ENCODE assay signal across 8 cellular contexts in the genomic region with DNA sequence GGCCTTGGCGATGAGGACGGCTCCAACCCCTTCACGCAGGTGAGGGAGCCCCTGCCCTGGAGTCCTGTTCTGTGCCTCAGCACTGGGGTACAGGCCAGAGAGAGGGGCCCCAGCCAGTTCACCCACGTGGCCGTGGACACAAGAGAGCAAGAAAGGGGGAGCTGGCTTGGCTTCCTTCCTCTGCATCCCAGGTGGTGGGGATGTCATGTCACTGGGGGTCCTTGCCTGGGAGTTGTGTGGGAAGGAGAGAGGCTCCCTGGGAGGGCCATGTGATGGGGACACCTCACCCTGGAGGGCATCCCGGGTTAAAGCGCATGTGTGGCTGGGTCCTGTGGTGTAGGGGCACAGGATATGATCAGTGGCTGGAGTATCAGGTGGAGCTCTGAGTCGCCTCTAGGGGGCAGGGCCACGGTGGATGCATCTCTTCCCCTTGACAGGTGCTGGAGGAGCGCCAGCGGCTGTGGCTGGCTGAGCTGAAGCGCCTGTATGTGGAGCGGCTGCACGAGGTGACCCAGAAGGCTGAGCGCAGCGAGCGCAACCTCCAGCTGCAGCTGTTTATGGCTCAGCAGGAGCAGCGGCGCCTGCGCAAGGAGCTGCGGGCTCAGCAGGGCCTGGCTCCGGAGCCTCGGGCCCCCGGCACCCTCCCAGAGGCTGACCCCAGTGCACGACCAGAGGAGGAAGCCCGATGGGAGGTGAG. TPM values are rescaled to one million over a fixed set of nuclear protein-coding genes. Genes with fewer than 3 reads are reported as not detected.
DNase-seq lines count a peak whose midpoint lies in the region; ATAC-seq and TF ChIP-seq lines count a peak whose summit lies in the region.

No MANE protein-coding gene starts in this region.

- intact Hi-C loops in Caco-2 (cut with micrococcal nuclease; ENCODE audit: unreplicated experiment) (loop anchor here (1.0 kb wide), 1 partner anchor 25 kb away; no protein-coding TSS in a partner anchor), natural killer cell (cut with micrococcal nuclease) (no loop called here)

- H3K9me3 ChIP-seq in Caco-2, result no peaks in the 10 kb centered on the region
- no peaks in the 10 kb centered on the region for H3K9me3 ChIP-seq in stomach smooth muscle (ENCODE audit: control insufficient read depth in 2 of 2, low read length in 2 of 2)

- no peaks in the 10 kb centered on the region for H3K4me1 Mint-ChIP-seq in Caco-2 (ENCODE audit: low read depth, unreplicated experiment)
- peaks cover 21% of the 10 kb centered on the region for H3K4me1 Mint-ChIP-seq in activated CD4-positive, alpha-beta memory T cell treated with anti-CD3 and anti-CD28 coated beads, Interleukin-2, amount 10 ng/mL, durations not matched to agents 7 days and 5 days
- H3K4me1 Mint-ChIP-seq in effector memory CD8-positive, alpha-beta T cell (ENCODE audit: low read depth in 2 of 2), result peaks cover 18 to 28% of the 10 kb centered on the region in 2 donors
- peaks cover 11 to 33% of the 10 kb centered on the region in 2 donors for H3K4me1 Mint-ChIP-seq in natural killer cell

- no peak overlapping the region for H3K27ac ChIP-seq in stomach smooth muscle (ENCODE audit: low read length)

- H3K4me3 Mint-ChIP-seq in Caco-2 (ENCODE audit: unreplicated experiment) (no peak overlapping the region), natural killer cell (peak overlapping the region; percentile 25)
- H3K4me3 Mint-ChIP-seq in activated CD4-positive, alpha-beta memory T cell treated with anti-CD3 and anti-CD28 coated beads, Interleukin-2, amount 10 ng/mL, durations not matched to agents 7 days and 5 days, result no peak overlapping the region
- H3K4me3 Mint-ChIP-seq in effector memory CD8-positive, alpha-beta T cell, result peak overlapping the region; percentile 10 to 48

- H3K27me3 Mint-ChIP-seq in Caco-2 (ENCODE audit: insufficient read depth, unreplicated experiment) (no peaks in the 10 kb centered on the region), natural killer cell (ENCODE audit: low read depth in 2 of 2) (peaks cover 5 to 24% of the 10 kb centered on the region in 2 donors)
- H3K27me3 Mint-ChIP-seq in activated CD4-positive, alpha-beta memory T cell treated with anti-CD3 and anti-CD28 coated beads, Interleukin-2, amount 10 ng/mL, durations not matched to agents 7 days and 5 days, result peaks cover 9% of the 10 kb centered on the region
- no peaks in the 10 kb centered on the region for H3K27me3 Mint-ChIP-seq in effector memory CD8-positive, alpha-beta T cell

- CTCF ChIA-PET in Caco-2 (lab: Charles Lee), result interaction anchor here (0.8 to 2.0 kb wide), 8 partner anchors 10 to 45 kb away, joined by 3 to 15 read pairs (median 6); a partner anchor contains a TSS
- CTCF ChIA-PET in activated CD4-positive, alpha-beta memory T cell treated with anti-CD3 and anti-CD28 coated beads, Interleukin-2, amount 10 ng/mL, durations not matched to agents 7 days and 5 days (lab: Charles Lee), result interaction anchor here (0.5 to 4.1 kb wide), 27 partner anchors 8 to 114 kb away, joined by 3 to 35 read pairs (median 5); a partner anchor contains a TSS

- H3K4me1 ChIP-seq in Caco-2 (peaks cover 12% of the 10 kb centered on the region), stomach smooth muscle (ENCODE audit: control insufficient read depth, insufficient read depth, low read length) (peaks cover 21% of the 10 kb centered on the region)

- no TSS peak for BruUV-seq in Caco-2 (replicated peaks; lab: Mats Ljungman, UMichigan)

- ATAC-seq in GM19455 (IDR thresholded peaks at IDR 0.05; ENCODE audit: unreplicated experiment) (peak; percentile 62), HG03521 (IDR thresholded peaks at IDR 0.05; ENCODE audit: unreplicated experiment) (peak; percentile 76), natural killer cell (peak; percentile 36 to 51 (median 43))
- ATAC-seq in effector memory CD8-positive, alpha-beta T cell (replicated peaks), result peak; percentile 45

- H3K36me3 ChIP-seq in Caco-2 (ENCODE audit: control insufficient read depth, insufficient read depth, low read length) (no peaks in the 10 kb centered on the region), stomach smooth muscle (ENCODE audit: control insufficient read depth in 2 of 2, insufficient read depth in 2 of 2, low read length in 2 of 2) (no peaks in the 10 kb centered on the region)

- no peak overlapping the region for H3K4me3 ChIP-seq in Caco-2 (ENCODE audit: low read depth, low read length)
- peak overlapping the region; percentile 70 to 73 for H3K4me3 ChIP-seq in stomach smooth muscle (ENCODE audit: low read length in 2 of 2)

- DNase-seq in Caco-2, result peak; percentile 56 to 57
- DNase-seq in NCI-H774 (lab: John Stamatoyannopoulos, UW), result peak; percentile 93
- peak; percentile 86 for DNase-seq in activated CD4-positive, alpha-beta memory T cell treated with anti-CD3 and anti-CD28 coated beads, Interleukin-2, amount 10 ng/mL, durations not matched to agents 7 days and 5 days
- peak; percentile 55 to 74 (median 74) for DNase-seq in effector memory CD8-positive, alpha-beta T cell
- peak; percentile 54 for DNase-seq in natural killer cell

- H3K9me3 Mint-ChIP-seq in Caco-2 (ENCODE audit: unreplicated experiment), result no peaks in the 10 kb centered on the region
- H3K9me3 Mint-ChIP-seq in activated CD4-positive, alpha-beta memory T cell treated with anti-CD3 and anti-CD28 coated beads, Interleukin-2, amount 10 ng/mL, durations not matched to agents 7 days and 5 days, result no peaks in the 10 kb centered on the region
- H3K9me3 Mint-ChIP-seq in effector memory CD8-positive, alpha-beta T cell, result no peaks in the 10 kb centered on the region
- no peaks in the 10 kb centered on the region for H3K9me3 Mint-ChIP-seq in natural killer cell

- POLR2A ChIA-PET in Caco-2 (lab: Charles Lee), result interaction anchor here (0.6 kb wide), 1 partner anchor 10 kb away, joined by 3 read pairs; no protein-coding TSS in a partner anchor
- POLR2A ChIA-PET in activated CD4-positive, alpha-beta memory T cell treated with anti-CD3 and anti-CD28 coated beads, Interleukin-2, amount 10 ng/mL, durations not matched to agents 7 days and 5 days (lab: Charles Lee), result interaction anchor here (0.6 to 3.2 kb wide), 5 partner anchors 11 to 417 kb away, joined by 3 to 24 read pairs (median 7); a partner anchor contains a TSS

- TF ChIP-seq CTCF in Caco-2 (IDR thresholded peaks at IDR 0.05; ENCODE audit: insufficient read depth in 1 of 2, low read depth in 1 of 2, low read length in 1 of 2, severe bottlenecking in 1 of 2, unreplicated experiment in 1 of 2) (peak; percentile 24 to 47), natural killer cell (IDR thresholded peaks at IDR 0.05) (peak; percentile 68)

- no peaks in the 10 kb centered on the region for H3K27me3 ChIP-seq in Caco-2 (replicated peaks; ENCODE audit: control insufficient read depth, insufficient read depth, low read length)
- peaks cover 3 to 12% of the 10 kb centered on the region in 2 donors for H3K27me3 ChIP-seq in stomach smooth muscle (ENCODE audit: control insufficient read depth in 1 of 2, insufficient read depth in 2 of 2, low read length in 2 of 2)

- H3K36me3 Mint-ChIP-seq in Caco-2 (ENCODE audit: insufficient read depth, unreplicated experiment), result peaks cover 11% of the 10 kb centered on the region
- H3K36me3 Mint-ChIP-seq in activated CD4-positive, alpha-beta memory T cell treated with anti-CD3 and anti-CD28 coated beads, Interleukin-2, amount 10 ng/mL, durations not matched to agents 7 days and 5 days (ENCODE audit: low read depth), result no peaks in the 10 kb centered on the region
- H3K36me3 Mint-ChIP-seq in effector memory CD8-positive, alpha-beta T cell (ENCODE audit: insufficient read depth), result peaks cover 51% of the 10 kb centered on the region
- H3K36me3 Mint-ChIP-seq in natural killer cell, result no peaks in the 10 kb centered on the region

- no peak overlapping the region for H3K27ac Mint-ChIP-seq in Caco-2 (ENCODE audit: unreplicated experiment)
- H3K27ac Mint-ChIP-seq in activated CD4-positive, alpha-beta memory T cell treated with anti-CD3 and anti-CD28 coated beads, Interleukin-2, amount 10 ng/mL, durations not matched to agents 7 days and 5 days, result no peak overlapping the region
- H3K27ac Mint-ChIP-seq in effector memory CD8-positive, alpha-beta T cell, result peak overlapping the region in 1 of 2 donors; percentile 23
- peak overlapping the region in 1 of 2 donors; percentile 22 for H3K27ac Mint-ChIP-seq in natural killer cell

- peak overlapping the region; percentile 42 to 59 for H3K9ac ChIP-seq in stomach smooth muscle (ENCODE audit: low read length in 2 of 2)

RNA-seq across cellular contexts. Expression of a gene that starts 7.5 kb away (rescaled TPM):
- 2.9 and 3.2 TPM in 2 replicates for total RNA-seq in Caco-2 (2022)
- total RNA-seq in activated CD4-positive, alpha-beta memory T cell treated with anti-CD3 and anti-CD28 coated beads, Interleukin-2, amount 10 ng/mL, durations not matched to agents 7 days and 5 days, result 1 to 10 TPM; 4.3 to 4.4 TPM
- 10 to 100 TPM in 1 of 3 donors, 1 to 10 TPM in 2; 5.6 to 16.9 (median 9.0) TPM for total RNA-seq in natural killer cell

RNA-seq across cellular contexts. Expression of a gene that starts 10.0 kb away (rescaled TPM):
- total RNA-seq in Caco-2 (2022) (45.6 and 48.4 TPM in 2 replicates), natural killer cell (10 to 100 TPM in 1 of 3 donors, 1 to 10 TPM in 2; 9.2 to 12.7 (median 9.5) TPM)
- total RNA-seq in activated CD4-positive, alpha-beta memory T cell treated with anti-CD3 and anti-CD28 coated beads, Interleukin-2, amount 10 ng/mL, durations not matched to agents 7 days and 5 days, result 10 to 100 TPM; 17.0 to 19.3 TPM

RNA-seq across cellular contexts. Expression of a gene that starts 32.9 kb away (rescaled TPM):
- total RNA-seq in Caco-2 (2022) (127 and 142 TPM in 2 replicates), natural killer cell (10 to 100 TPM; 39.2 to 43.5 (median 40.2) TPM)
- 100 to 1,000 TPM; 101 to 106 TPM for total RNA-seq in activated CD4-positive, alpha-beta memory T cell treated with anti-CD3 and anti-CD28 coated beads, Interleukin-2, amount 10 ng/mL, durations not matched to agents 7 days and 5 days

Comparison
In these comparisons a context has a peak if more than half of its experiments do, and no peak if none do; other contexts are left out.
1. H3K4me3 Mint-ChIP-seq: peak in effector memory CD8-positive, alpha-beta T cell (2 of 2) and natural killer cell (single experiment); none in Caco-2 (single experiment) and activated CD4-positive, alpha-beta memory T cell treated with anti-CD3 and anti-CD28 coated beads, Interleukin-2, amount 10 ng/mL, durations not matched to agents 7 days and 5 days (single experiment).
2. Peak in every context shown above with its lines, with median percentiles within 50 percentile points of each other: DNase-seq and ATAC-seq.